ENCODE assay signal across 12 cellular contexts in the genomic region with DNA sequence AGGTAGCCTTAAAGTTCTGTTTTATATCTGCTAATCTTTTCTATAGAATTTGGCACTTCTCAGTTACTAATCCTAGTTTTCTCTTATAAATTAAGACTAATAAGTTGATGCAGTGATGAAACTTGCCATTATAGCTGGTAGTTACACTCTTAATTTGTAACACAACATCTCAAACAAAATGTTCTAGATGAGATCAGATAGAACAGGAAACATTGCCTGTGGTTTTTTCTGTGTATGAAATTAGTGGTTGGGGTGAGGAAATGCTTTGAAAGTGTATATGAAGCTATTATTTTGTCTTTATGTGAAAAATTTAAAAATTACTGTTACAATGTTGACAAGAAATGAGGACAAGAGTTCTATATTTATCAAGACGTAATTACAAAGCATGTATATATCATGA.
DNase-seq lines count a peak whose midpoint lies in the region; ATAC-seq and TF ChIP-seq lines count a peak whose summit lies in the region.
"Had no signal": no experiment of that assay in that cellular context is flagged by ENCODE, and none has a peak within 500 bp of the region (broad histone marks: within the 10 kb centered on the region; RNA-seq: fewer than 3 reads in every experiment).

No MANE protein-coding gene starts in this region.

- H3K27ac ChIP-seq in CD4-positive, alpha-beta memory T cell (ENCODE audit: low read depth, low read length): peak overlapping the region; percentile 36
- peak overlapping the region; percentile 58 for H3K27ac ChIP-seq in neutrophil
- H3K27ac ChIP-seq: C4-2B, prostate gland, tibial artery had no signal

- H3K27ac Mint-ChIP-seq in CD4-positive, alpha-beta memory T cell: peak overlapping the region; percentile 33 to 88 (median 69)
- peak overlapping the region; percentile 31 for H3K27ac Mint-ChIP-seq in activated T-helper 2 cell treated with anti-CD3 and anti-CD28 coated beads, Interferon-gamma antibody, Interleukin-2, Interleukin-4, amounts not matched to agents 10 μg/mL and 5 μg/mL and 100 μg/mL, durations not matched to agents 14 hours and 24 hours and 36 hours

- peaks cover 43 to 53% of the 10 kb centered on the region in 2 donors for H3K36me3 Mint-ChIP-seq in CD4-positive, alpha-beta memory T cell
- H3K36me3 Mint-ChIP-seq in activated T-helper 2 cell treated with anti-CD3 and anti-CD28 coated beads, Interferon-gamma antibody, Interleukin-2, Interleukin-4, amounts not matched to agents 10 μg/mL and 5 μg/mL and 100 μg/mL, durations not matched to agents 14 hours and 24 hours and 36 hours (ENCODE audit: low read depth): peaks cover 42% of the 10 kb centered on the region

- DNase-seq in CD4-positive, alpha-beta memory T cell: peak in 4 of 5 donors; percentile 58 to 67 (median 62)
- peak; percentile 12 for DNase-seq in GM20000 (ENCODE audit: low spot score)
- DNase-seq in activated T-helper 2 cell treated with anti-CD3 and anti-CD28 coated beads, Interferon-gamma antibody, Interleukin-2, Interleukin-4, amounts not matched to agents 10 μg/mL and 5 μg/mL and 100 μg/mL, durations not matched to agents 14 hours and 24 hours and 36 hours (ENCODE audit: low spot score): no peak
- DNase-seq in stimulated activated CD4-positive, alpha-beta T cell treated with anti-CD3 and anti-CD28 coated beads, Interleukin-4, amount 100 ng/mL, for 4 hours: no peak
- no peak for DNase-seq in dedifferentiated amniotic fluid mesenchymal stem cell (ENCODE audit: extremely low spot score)
- DNase-seq: NCI-H1930, tibial artery had no signal

- peaks cover 49 to 93% (median 69%) of the 10 kb centered on the region in 4 donors for H3K4me1 Mint-ChIP-seq in CD4-positive, alpha-beta memory T cell
- peaks cover 51% of the 10 kb centered on the region for H3K4me1 Mint-ChIP-seq in activated T-helper 2 cell treated with anti-CD3 and anti-CD28 coated beads, Interferon-gamma antibody, Interleukin-2, Interleukin-4, amounts not matched to agents 10 μg/mL and 5 μg/mL and 100 μg/mL, durations not matched to agents 14 hours and 24 hours and 36 hours (ENCODE audit: low read depth)

- POLR2A ChIA-PET in CD4-positive, alpha-beta memory T cell (lab: Charles Lee; ENCODE audit: partially characterized antibody): interaction anchor here (0.6 to 4.1 kb wide), 14 partner anchors 10 to 117 kb away, joined by 3 to 46 read pairs (median 6); a partner anchor contains a TSS

- no peak for ATAC-seq in GM19351 (IDR thresholded peaks at IDR 0.05; ENCODE audit: unreplicated experiment)
- ATAC-seq: K562 had no signal

- intact Hi-C loops in CD4-positive, alpha-beta memory T cell (cut with micrococcal nuclease): loop anchor here (1.0 kb wide), 1 partner anchor 11 kb away; no protein-coding TSS in a partner anchor
- intact Hi-C loops in activated T-helper 2 cell treated with anti-CD3 and anti-CD28 coated beads, Interferon-gamma antibody, Interleukin-2, Interleukin-4, amounts not matched to agents 10 μg/mL and 5 μg/mL and 100 μg/mL, durations not matched to agents 14 hours and 24 hours and 36 hours (cut with micrococcal nuclease): no loop called here

- peaks cover 91% of the 10 kb centered on the region for H3K4me1 ChIP-seq in CD4-positive, alpha-beta memory T cell (ENCODE audit: insufficient read depth, low read length)
- peaks cover 36 to 37% of the 10 kb centered on the region in 2 experiments for H3K4me1 ChIP-seq in neutrophil (ENCODE audit: control insufficient read depth in 1 of 2, insufficient read depth in 1 of 2, low read depth in 1 of 2, low read length in 1 of 2)
- H3K4me1 ChIP-seq: prostate gland, tibial artery had no signal

- peaks cover 7% of the 10 kb centered on the region for H3K36me3 ChIP-seq in CD4-positive, alpha-beta memory T cell (ENCODE audit: insufficient read depth, low read length)
- peaks cover 51% of the 10 kb centered on the region for H3K36me3 ChIP-seq in neutrophil
- H3K36me3 ChIP-seq: prostate gland had no signal

- peaks cover 0 to 3% (median 0%) of the 10 kb centered on the region in 8 donors for H3K9me3 Mint-ChIP-seq in CD4-positive, alpha-beta memory T cell
- no peaks in the 10 kb centered on the region for H3K9me3 Mint-ChIP-seq in activated T-helper 2 cell treated with anti-CD3 and anti-CD28 coated beads, Interferon-gamma antibody, Interleukin-2, Interleukin-4, amounts not matched to agents 10 μg/mL and 5 μg/mL and 100 μg/mL, durations not matched to agents 14 hours and 24 hours and 36 hours

- H3K9me3 ChIP-seq in CD4-positive, alpha-beta memory T cell (ENCODE audit: control insufficient read depth in 1 of 2, low read length in 2 of 2): no peaks in the 10 kb centered on the region
- no peaks in the 10 kb centered on the region for H3K9me3 ChIP-seq in neutrophil
- H3K9me3 ChIP-seq: prostate gland, tibial artery had no signal

- CTCF ChIA-PET in CD4-positive, alpha-beta memory T cell (lab: Charles Lee; ENCODE audit: partially characterized antibody): interaction anchor here (0.6 to 5.2 kb wide), 10 partner anchors 10 to 172 kb away, joined by 3 to 24 read pairs (median 4); a partner anchor contains a TSS

- H3K4me3 ChIP-seq in CD4-positive, alpha-beta memory T cell (ENCODE audit: low read length in 2 of 2): peak overlapping the region; percentile 7 to 11
- peak overlapping the region in 1 of 2 experiments; percentile 5 for H3K4me3 ChIP-seq in neutrophil (ENCODE audit: low read depth in 1 of 2, low read length in 1 of 2)
- H3K4me3 ChIP-seq: K562, prostate gland, tibial artery had no signal

- no peaks in the 10 kb centered on the region for H3K27me3 ChIP-seq in CD4-positive, alpha-beta memory T cell (ENCODE audit: insufficient read depth, low read length)
- no peaks in the 10 kb centered on the region for H3K27me3 ChIP-seq in neutrophil
- H3K27me3 ChIP-seq: tibial artery had no signal

- TF ChIP-seq CTCF in GM20000 (IDR thresholded peaks at IDR 0.05; ENCODE audit: extremely low read depth, missing control alignments) (no peak), neutrophil (IDR thresholded peaks at IDR 0.05) (no peak)

- H3K4me3 Mint-ChIP-seq in CD4-positive, alpha-beta memory T cell: peak overlapping the region; percentile 47 to 83 (median 74)
- H3K4me3 Mint-ChIP-seq in activated T-helper 2 cell treated with anti-CD3 and anti-CD28 coated beads, Interferon-gamma antibody, Interleukin-2, Interleukin-4, amounts not matched to agents 10 μg/mL and 5 μg/mL and 100 μg/mL, durations not matched to agents 14 hours and 24 hours and 36 hours (ENCODE audit: low read depth): peak overlapping the region; percentile 24

- no peaks in the 10 kb centered on the region for H3K27me3 Mint-ChIP-seq in CD4-positive, alpha-beta memory T cell
- no peaks in the 10 kb centered on the region for H3K27me3 Mint-ChIP-seq in activated T-helper 2 cell treated with anti-CD3 and anti-CD28 coated beads, Interferon-gamma antibody, Interleukin-2, Interleukin-4, amounts not matched to agents 10 μg/mL and 5 μg/mL and 100 μg/mL, durations not matched to agents 14 hours and 24 hours and 36 hours (ENCODE audit: low read depth)

Comparison
In these comparisons a context has a peak if more than half of its experiments do, and no peak if none do; other contexts are left out.
1. DNase-seq: peak in CD4-positive, alpha-beta memory T cell (4 of 5) and GM20000 (single experiment); none in activated T-helper 2 cell treated with anti-CD3 and anti-CD28 coated beads, Interferon-gamma antibody, Interleukin-2, Interleukin-4, amounts not matched to agents 10 μg/mL and 5 μg/mL and 100 μg/mL, durations not matched to agents 14 hours and 24 hours and 36 hours (single experiment), stimulated activated CD4-positive, alpha-beta T cell treated with anti-CD3 and anti-CD28 coated beads, Interleukin-4, amount 100 ng/mL, for 4 hours (0 of 2) and dedifferentiated amniotic fluid mesenchymal stem cell (single experiment).